Comparison of ENCODE assay signal across 10 cellular contexts in genomic region chr12:3129301-3130052, GRCh38. TPM values are rescaled to one million over a fixed set of nuclear protein-coding genes. Genes with fewer than 3 reads are reported as not detected.
A peak's percentile ranks its signal among the peaks of the same experiment; 100 is the strongest.
DNase-seq lines count a peak whose midpoint lies in the region; ATAC-seq and TF ChIP-seq lines count a peak whose summit lies in the region.
"Had no signal": no experiment of that assay in that cellular context is flagged by ENCODE, and none has a peak within 500 bp of the region (broad histone marks: within the 10 kb centered on the region; RNA-seq: fewer than 3 reads in every experiment).

No MANE protein-coding gene starts in this region.

- H3K27ac ChIP-seq in lung (ENCODE audit: low read depth in 1 of 2, low read length in 1 of 2): peak overlapping the region; percentile 51 to 78

- ATAC-seq in lung (ENCODE audit: insufficient read depth, low FRiP score) (no peak), HG03520 (IDR thresholded peaks at IDR 0.05; ENCODE audit: unreplicated experiment) (no peak)

- no peak overlapping the region for H3K4me3 ChIP-seq in lung

- H3K9me3 Mint-ChIP-seq in activated CD4-positive, alpha-beta memory T cell treated with anti-CD3 and anti-CD28 coated beads, Interleukin-2, amount 10 ng/mL, durations not matched to agents 7 days and 5 days: peaks cover 2% of the 10 kb centered on the region

- H3K4me1 ChIP-seq in lung (ENCODE audit: control insufficient read depth in 2 of 2, insufficient read depth in 2 of 2, low read length in 2 of 2): peaks cover 4 to 17% of the 10 kb centered on the region in 2 donors

- peaks cover 17% of the 10 kb centered on the region for H3K4me1 Mint-ChIP-seq in activated CD4-positive, alpha-beta memory T cell treated with anti-CD3 and anti-CD28 coated beads, Interleukin-2, amount 10 ng/mL, durations not matched to agents 7 days and 5 days

- POLR2A ChIA-PET in activated CD4-positive, alpha-beta memory T cell treated with anti-CD3 and anti-CD28 coated beads, Interleukin-2, amount 10 ng/mL, durations not matched to agents 7 days and 5 days (lab: Charles Lee): no interaction called here

- H3K27me3 Mint-ChIP-seq in activated CD4-positive, alpha-beta memory T cell treated with anti-CD3 and anti-CD28 coated beads, Interleukin-2, amount 10 ng/mL, durations not matched to agents 7 days and 5 days: peaks cover 48% of the 10 kb centered on the region

- peak; percentile 77 for DNase-seq in EL
- peak; percentile 94 for DNase-seq in KBM-7
- peak; percentile 49 for DNase-seq in activated CD4-positive, alpha-beta memory T cell treated with anti-CD3 and anti-CD28 coated beads, Interleukin-2, amount 10 ng/mL, durations not matched to agents 7 days and 5 days
- DNase-seq in lung (ENCODE audit: low spot score): no peak
- DNase-seq in ureter (ENCODE audit: low spot score): no peak
- no peak for DNase-seq in HK-2 (ENCODE audit: unreplicated experiment)
- no peak for DNase-seq in NAMALWA (ENCODE audit: low spot score)
- DNase-seq: NCI-H1417, T-helper 9 cell had no signal

- H3K9me3 ChIP-seq in lung (ENCODE audit: control insufficient read depth in 2 of 2, insufficient read depth in 1 of 2, low read length in 1 of 2): no peaks in the 10 kb centered on the region

- no peak overlapping the region for H3K27ac Mint-ChIP-seq in activated CD4-positive, alpha-beta memory T cell treated with anti-CD3 and anti-CD28 coated beads, Interleukin-2, amount 10 ng/mL, durations not matched to agents 7 days and 5 days

- H3K36me3 Mint-ChIP-seq in activated CD4-positive, alpha-beta memory T cell treated with anti-CD3 and anti-CD28 coated beads, Interleukin-2, amount 10 ng/mL, durations not matched to agents 7 days and 5 days (ENCODE audit: low read depth): no peaks in the 10 kb centered on the region

- in situ Hi-C loops in KBM-7 (cut with MboI; ENCODE audit: low pct_unique_long_range_greater_than_20kb, low sequenced_read_pairs): loop anchor here (10.0 kb wide), 1 partner anchor 145 kb away; no protein-coding TSS in a partner anchor

- 34 to 53% methylated on average over 12 of the region's 12 CpGs for WGBS in lung, 2 donors

- H3K4me3 Mint-ChIP-seq in activated CD4-positive, alpha-beta memory T cell treated with anti-CD3 and anti-CD28 coated beads, Interleukin-2, amount 10 ng/mL, durations not matched to agents 7 days and 5 days: no peak overlapping the region

- no peaks in the 10 kb centered on the region for H3K27me3 ChIP-seq in lung (ENCODE audit: control insufficient read depth, insufficient read depth)

- CTCF ChIA-PET in activated CD4-positive, alpha-beta memory T cell treated with anti-CD3 and anti-CD28 coated beads, Interleukin-2, amount 10 ng/mL, durations not matched to agents 7 days and 5 days (lab: Charles Lee): interaction anchor here (1.1 kb wide), 1 partner anchor 171 kb away, joined by 3 read pairs; no protein-coding TSS in a partner anchor

- no peaks in the 10 kb centered on the region for H3K36me3 ChIP-seq in lung (ENCODE audit: control insufficient read depth in 2 of 2, insufficient read depth in 2 of 2, low read length in 2 of 2)

- TF ChIP-seq CTCF in lung (IDR thresholded peaks at IDR 0.05; ENCODE audit: control extremely low read depth, extremely low read depth): no peak

RNA-seq across cellular contexts. Expression of gene TSPAN9, which starts 52.3 kb away (rescaled TPM):
- total RNA-seq in activated CD4-positive, alpha-beta memory T cell treated with anti-CD3 and anti-CD28 coated beads, Interleukin-2, amount 10 ng/mL, durations not matched to agents 7 days and 5 days: under 1 TPM; 0.18 to 0.28 TPM
- 10 to 100 TPM; 40.1 to 72.3 TPM for total RNA-seq in lung
- 10 to 100 TPM; 23.0 to 27.7 TPM for polyA plus RNA-seq in lung
- total RNA-seq in ureter: 53.0 TPM

Comparison
In these comparisons a context has a peak if more than half of its experiments do, and no peak if none do; other contexts are left out.
1. DNase-seq: peak in EL (single experiment), KBM-7 (single experiment) and activated CD4-positive, alpha-beta memory T cell treated with anti-CD3 and anti-CD28 coated beads, Interleukin-2, amount 10 ng/mL, durations not matched to agents 7 days and 5 days (single experiment); none in lung (single experiment), ureter (single experiment), HK-2 (single experiment) and NAMALWA (single experiment).
2. RNA of gene TSPAN9, which starts 52.3 kb away (total RNA-seq): 40.1 to 72.3 TPM in lung and 53.0 TPM in ureter (single experiment); 0.18 to 0.28 TPM in activated CD4-positive, alpha-beta memory T cell treated with anti-CD3 and anti-CD28 coated beads, Interleukin-2, amount 10 ng/mL, durations not matched to agents 7 days and 5 days; every median in the first group is over 10 times any median in the second.